In genomic region chr10:78860260-78860914, GRCh38 we compare ENCODE assay signal across 21 cellular contexts.
"Had no signal": no experiment of that assay in that cellular context is flagged by ENCODE, and none has a peak within 500 bp of the region (broad histone marks: within the 10 kb centered on the region; RNA-seq: fewer than 3 reads in every experiment).

No MANE protein-coding gene starts in this region.

- H3K27me3 ChIP-seq: dorsolateral prefrontal cortex, esophagus squamous epithelium, gastrocnemius medialis, sigmoid colon, testis had no signal

- H3K9me3 ChIP-seq: esophagus squamous epithelium, gastrocnemius medialis, sigmoid colon, testis had no signal

- H3K4me2 ChIP-seq: smooth muscle cell had no signal

- H3K27ac ChIP-seq: brain microvascular endothelial cell, dorsolateral prefrontal cortex, esophagus squamous epithelium, gastrocnemius medialis, sigmoid colon, testis had no signal

- H3K4me3 ChIP-seq: dorsolateral prefrontal cortex, esophagus squamous epithelium, gastrocnemius medialis, sigmoid colon, smooth muscle cell, testis had no signal

- DNase-seq: activated gamma-delta T cell treated with Interleukin-2 at 50 U/mL for 16 hours; aorta; brain microvascular endothelial cell; central memory CD4-positive, alpha-beta T cell; dorsolateral prefrontal cortex; esophagus squamous epithelium; gastrocnemius medialis; left cardiac atrium; nephron progenitor cell; occipital lobe; sigmoid colon; stimulated activated CD4-positive, alpha-beta T cell treated with anti-CD3 and anti-CD28 coated beads, Interleukin-2, amount 100 ng/mL, for 48 hours; stimulated activated CD8-positive, alpha-beta memory T cell treated with anti-CD3 and anti-CD28 coated beads, Interleukin-4, amount 100 ng/mL, for 48 hours; stimulated activated naive CD4-positive, alpha-beta T cell; T-helper 1 cell; T-helper 9 cell; testis; trophoblast cell had no signal

- ATAC-seq: activated naive CD4-positive, alpha-beta T cell treated with anti-CD3 and anti-CD28 coated beads, Interleukin-2, amount 50 U/mL, for 72 hours; gastrocnemius medialis; left cardiac atrium; WTC11 had no signal

- H3K36me3 ChIP-seq: brain microvascular endothelial cell, esophagus squamous epithelium, gastrocnemius medialis, sigmoid colon had no signal
